In genomic region chr1:201739492-201740085, GRCh38 we compare ENCODE assay signal across 1 cellular context.
TF ChIP-seq lines count a peak whose summit lies in the region.

No MANE protein-coding gene starts in this region.

TF ChIP-seq in WTC11, 78 proteins besides CTCF, POLR2A, EP300 and RAD21 (continued from another document):
- TF ChIP-seq ZNF512 (CRISPR knock-in tag; IDR thresholded peaks at IDR 0.05; ENCODE audit: borderline replicate concordance) (no peak), KAT7 (CRISPR knock-in tag; IDR thresholded peaks at IDR 0.05; ENCODE audit: borderline replicate concordance) (0 out of 2 replicates have a peak, but pooled peaks have one; percentile 19), NR3C1 (CRISPR knock-in tag; conservative IDR thresholded peaks at IDR 0.05; ENCODE audit: low read depth) (0 out of 2 replicates have a peak, but pooled peaks have one; percentile 53), PRDM15 (CRISPR knock-in tag; IDR thresholded peaks at IDR 0.05) (peak; percentile 59; the same call in 1 of the 2 replicates), ZNF416 (CRISPR knock-in tag; IDR thresholded peaks at IDR 0.05) (no peak), ZNF138 (CRISPR knock-in tag; conservative IDR thresholded peaks at IDR 0.05) (no peak), MYBL2 (CRISPR knock-in tag; IDR thresholded peaks at IDR 0.05) (no peak), IRF2 (CRISPR knock-in tag; IDR thresholded peaks at IDR 0.05; ENCODE audit: borderline replicate concordance, low read depth) (no peak), SP1 (CRISPR knock-in tag; conservative IDR thresholded peaks at IDR 0.05) (0 out of 2 replicates have a peak, but pooled peaks have one; percentile 16), ZNF317 (CRISPR knock-in tag; IDR thresholded peaks at IDR 0.05; ENCODE audit: borderline replicate concordance, low read depth) (no peak), SOX15 (CRISPR knock-in tag; IDR thresholded peaks at IDR 0.05) (no peak), CREB1 (CRISPR knock-in tag; IDR thresholded peaks at IDR 0.05) (no peak), ATF6 (CRISPR knock-in tag; IDR thresholded peaks at IDR 0.05) (no peak), TP53 (CRISPR knock-in tag; IDR thresholded peaks at IDR 0.05) (no peak), ZBTB43 (CRISPR knock-in tag; IDR thresholded peaks at IDR 0.05) (no peak), ZNF396 (CRISPR knock-in tag; IDR thresholded peaks at IDR 0.05; ENCODE audit: borderline replicate concordance) (no peak), ETV6 (CRISPR knock-in tag; IDR thresholded peaks at IDR 0.05) (0 out of 2 replicates have a peak, but pooled peaks have one; percentile 13), ZNF423 (CRISPR knock-in tag; IDR thresholded peaks at IDR 0.05) (peak; percentile 53), E2F1 (CRISPR knock-in tag; IDR thresholded peaks at IDR 0.05) (no peak), ZNF121 (CRISPR knock-in tag; IDR thresholded peaks at IDR 0.05) (no peak), ZNF425 (CRISPR knock-in tag; conservative IDR thresholded peaks at IDR 0.05) (no peak), ZNF532 (CRISPR knock-in tag; IDR thresholded peaks at IDR 0.05; ENCODE audit: borderline replicate concordance) (no peak), EMX1 (CRISPR knock-in tag; IDR thresholded peaks at IDR 0.05) (no peak), NR1H2 (CRISPR knock-in tag; IDR thresholded peaks at IDR 0.05) (no peak), FOXP4 (CRISPR knock-in tag; IDR thresholded peaks at IDR 0.05) (no peak), GRHL2 (CRISPR knock-in tag; IDR thresholded peaks at IDR 0.05; ENCODE audit: insufficient replicate concordance, severe bottlenecking) (no peak), CDX4 (CRISPR knock-in tag; IDR thresholded peaks at IDR 0.05; ENCODE audit: borderline replicate concordance) (no peak), MLX (CRISPR knock-in tag; IDR thresholded peaks at IDR 0.05) (no peak)
TF ChIP-seq in WTC11: peak in this region for 7.
